Comparison of ENCODE assay signal across 8 cellular contexts in genomic region chr18:48842259-48843061, GRCh38.
DNase-seq lines count a peak whose midpoint lies in the region; TF ChIP-seq lines count a peak whose summit lies in the region.

No MANE protein-coding gene starts in this region.

- no peaks in the 10 kb centered on the region for H3K9me3 Mint-ChIP-seq in dendritic cell treated with granulocyte-macrophage colony-stimulating factor and Interleukin-4, amounts not matched to agents 40 ng/mL and 50 ng/mL, for 4 days
- H3K9me3 Mint-ChIP-seq in nephron: no peaks in the 10 kb centered on the region

- H3K4me3 ChIP-seq in BLaER1 treated with 17β-estradiol and CSF1 and Interleukin-3, amounts not matched to agents 10 nM and 100 nM: peak overlapping the region in 5 of 10 experiments; percentile 0 to 45 (median 25); a peak in 7 of 20 replicates

- peak overlapping the region; percentile 85 to 100 (median 97) for H3K4me2 ChIP-seq in BLaER1 treated with 17β-estradiol and CSF1 and Interleukin-3, amounts not matched to agents 10 nM and 100 nM

- H3K27ac Mint-ChIP-seq in dendritic cell treated with granulocyte-macrophage colony-stimulating factor and Interleukin-4, amounts not matched to agents 40 ng/mL and 50 ng/mL, for 4 days: peak overlapping the region; percentile 50
- H3K27ac Mint-ChIP-seq in nephron: peak overlapping the region; percentile 97 to 99 (median 98)

- H3K4me1 Mint-ChIP-seq in dendritic cell treated with granulocyte-macrophage colony-stimulating factor and Interleukin-4, amounts not matched to agents 40 ng/mL and 50 ng/mL, for 4 days (ENCODE audit: low read depth): peaks cover 92% of the 10 kb centered on the region
- peaks cover 84% of the 10 kb centered on the region for H3K4me1 Mint-ChIP-seq in nephron

- H3K36me3 Mint-ChIP-seq in dendritic cell treated with granulocyte-macrophage colony-stimulating factor and Interleukin-4, amounts not matched to agents 40 ng/mL and 50 ng/mL, for 4 days (ENCODE audit: low read depth): no peaks in the 10 kb centered on the region
- H3K36me3 Mint-ChIP-seq in nephron (ENCODE audit: low read depth): peaks cover 8% of the 10 kb centered on the region

- no peaks in the 10 kb centered on the region for H3K36me3 ChIP-seq in BLaER1 treated with 17β-estradiol and CSF1 and Interleukin-3, amounts not matched to agents 10 nM and 100 nM

- DNase-seq in T-helper 1 cell (peak in 3 of 5 donors; percentile 25 to 83 (median 41)), KG1 (lab: John Stamatoyannopoulos, UW) (no peak), amniotic stem cell (lab: John Stamatoyannopoulos, UW) (no peak), NOMO-1 treated with dmso at 0.1 percent for 144 hours (lab: John Stamatoyannopoulos, UW; ENCODE audit: unreplicated experiment) (no peak), NCI-H1694 treated with DMSO at 0.1 percent for 48 hours (lab: John Stamatoyannopoulos, UW) (no peak)

- no peak overlapping the region for H3K4me3 Mint-ChIP-seq in dendritic cell treated with granulocyte-macrophage colony-stimulating factor and Interleukin-4, amounts not matched to agents 40 ng/mL and 50 ng/mL, for 4 days
- peak overlapping the region; percentile 42 to 63 (median 57) for H3K4me3 Mint-ChIP-seq in nephron

- H3K9me3 ChIP-seq in BLaER1 treated with 17β-estradiol and CSF1 and Interleukin-3, amounts not matched to agents 10 nM and 100 nM (replicated peaks in 1 of 11): peaks cover 0 to 4% (median 0%) of the 10 kb centered on the region in 11 experiments; a peak in 1 of 22 replicates

- TF ChIP-seq CTCF in nephron (IDR thresholded peaks at IDR 0.05; ENCODE audit: unreplicated experiment in 3 of 3): no peak

- H3K27ac ChIP-seq in BLaER1 treated with 17β-estradiol and CSF1 and Interleukin-3, amounts not matched to agents 10 nM and 100 nM: peak overlapping the region; percentile 23 to 93 (median 86); a peak in 21 of 22 replicates

- peaks cover 0 to 7% (median 0%) of the 10 kb centered on the region in 11 experiments; a peak in 1 of 22 replicates for H4K20me1 ChIP-seq in BLaER1 treated with 17β-estradiol and CSF1 and Interleukin-3, amounts not matched to agents 10 nM and 100 nM

- H3K27me3 ChIP-seq in BLaER1 treated with 17β-estradiol and CSF1 and Interleukin-3, amounts not matched to agents 10 nM and 100 nM: no peaks in the 10 kb centered on the region

- peaks cover 81 to 86% (median 84%) of the 10 kb centered on the region in 10 experiments for H3K4me1 ChIP-seq in BLaER1 treated with 17β-estradiol and CSF1 and Interleukin-3, amounts not matched to agents 10 nM and 100 nM

- peaks cover 8% of the 10 kb centered on the region for H3K27me3 Mint-ChIP-seq in dendritic cell treated with granulocyte-macrophage colony-stimulating factor and Interleukin-4, amounts not matched to agents 40 ng/mL and 50 ng/mL, for 4 days
- no peaks in the 10 kb centered on the region for H3K27me3 Mint-ChIP-seq in nephron (ENCODE audit: low read depth)

- intact Hi-C loops in dendritic cell treated with granulocyte-macrophage colony-stimulating factor and Interleukin-4, amounts not matched to agents 40 ng/mL and 50 ng/mL, for 4 days (cut with micrococcal nuclease): no loop called here

- H3K9ac ChIP-seq in BLaER1 treated with 17β-estradiol and CSF1 and Interleukin-3, amounts not matched to agents 10 nM and 100 nM: peak overlapping the region; percentile 20 to 79 (median 76); a peak in 21 of 22 replicates

Comparison
In these comparisons a context has a peak if more than half of its experiments do, and no peak if none do; other contexts are left out.
1. DNase-seq: peak in T-helper 1 cell (3 of 5); none in KG1 (single experiment), amniotic stem cell (single experiment), NOMO-1 treated with dmso at 0.1 percent for 144 hours (single experiment) and NCI-H1694 treated with DMSO at 0.1 percent for 48 hours (single experiment).